Comparison of ENCODE assay signal across 9 cellular contexts in the genomic region with DNA sequence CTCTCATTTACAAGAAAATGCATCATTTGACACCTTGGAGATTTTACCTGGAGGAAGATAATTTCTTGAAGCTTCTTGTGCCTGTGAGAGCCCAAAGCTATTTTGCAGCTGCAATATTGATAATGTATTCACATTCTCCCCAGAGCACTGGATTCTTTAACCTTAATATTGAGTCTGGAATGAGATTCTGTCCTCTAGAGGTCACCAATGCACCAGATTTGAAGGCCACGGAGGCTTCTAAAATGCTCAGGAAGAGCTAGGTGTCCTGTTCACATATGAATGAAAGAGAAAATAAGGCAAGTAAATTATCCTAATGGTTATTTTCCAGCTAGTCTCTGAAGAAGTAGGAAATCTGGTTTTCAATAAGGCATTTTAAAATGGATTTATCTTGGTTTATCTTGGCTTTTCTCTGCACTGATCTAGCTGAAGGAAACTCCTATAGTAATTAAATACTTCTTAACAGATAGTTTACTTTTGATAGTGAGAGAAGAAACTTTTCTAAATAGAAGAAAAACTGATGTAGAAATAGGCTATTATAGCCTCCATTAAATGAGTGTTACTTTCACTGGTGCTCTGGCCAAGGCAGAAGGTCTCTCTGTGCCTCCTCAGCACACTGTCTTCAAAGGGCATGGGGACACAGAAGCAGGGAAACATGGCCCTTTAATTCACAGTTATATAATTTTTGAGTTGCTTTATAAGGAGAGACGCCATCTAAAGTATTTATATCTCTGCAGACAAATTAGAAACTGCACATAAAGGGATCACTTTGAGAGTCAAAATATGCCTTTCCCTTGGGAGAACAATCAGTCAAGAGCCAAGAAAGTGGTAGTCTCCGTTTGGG.
DNase-seq lines count a peak whose midpoint lies in the region; ATAC-seq and TF ChIP-seq lines count a peak whose summit lies in the region.
"Had no signal": no experiment of that assay in that cellular context is flagged by ENCODE, and none has a peak within 500 bp of the region (broad histone marks: within the 10 kb centered on the region; RNA-seq: fewer than 3 reads in every experiment).

No MANE protein-coding gene starts in this region.

- no peak overlapping the region for H2AFZ ChIP-seq in H9 (ENCODE audit: low read length)

- no peaks in the 10 kb centered on the region for H4K20me1 ChIP-seq in H9 (ENCODE audit: control insufficient read depth, insufficient read depth, insufficient read length)

- no peaks in the 10 kb centered on the region for H3K79me2 ChIP-seq in H9 (ENCODE audit: insufficient read depth, low read length)

- no peaks in the 10 kb centered on the region for H3K36me3 Mint-ChIP-seq in H9 (ENCODE audit: insufficient read depth in 1 of 3, low read depth in 3 of 3)
- H3K36me3 Mint-ChIP-seq in activated naive CD8-positive, alpha-beta T cell treated with anti-CD3 and anti-CD28 coated beads for 36 hours = no peaks in the 10 kb centered on the region

- no CpG with 5 or more reads among the region's 3 CpGs for WGBS in H9 (ENCODE audit: extremely low coverage, insufficient read length, low lambda C conversion rate)

- no peaks in the 10 kb centered on the region for H3K27me3 Mint-ChIP-seq in H9 (ENCODE audit: low read depth)
- peaks cover 5% of the 10 kb centered on the region for H3K27me3 Mint-ChIP-seq in activated naive CD8-positive, alpha-beta T cell treated with anti-CD3 and anti-CD28 coated beads for 36 hours
- H3K27me3 Mint-ChIP-seq: central memory CD8-positive, alpha-beta T cell had no signal

- no peak overlapping the region for H3K4ac ChIP-seq in H9 (ENCODE audit: low read depth, low read length)

- no peak overlapping the region for H4K91ac ChIP-seq in H9 (ENCODE audit: insufficient read length, low read depth, low read length)

- H4K5ac ChIP-seq in H9 (ENCODE audit: insufficient read length, low read depth, low read length) = no peak overlapping the region

- no peaks in the 10 kb centered on the region for H3K79me1 ChIP-seq in H9 (ENCODE audit: insufficient read depth, low read depth, low read length, poor library complexity, severe bottlenecking)

- no peak overlapping the region for H3K14ac ChIP-seq in H9 (ENCODE audit: insufficient read depth, low read length)

- H3K4me2 ChIP-seq in H9 (ENCODE audit: insufficient read depth, insufficient read length, low read length) = no peak overlapping the region

- H3K27me3 ChIP-seq in H9 (ENCODE audit: insufficient read depth, low read length) (no peaks in the 10 kb centered on the region), left ventricle myocardium inferior (ENCODE audit: low read depth) (no peaks in the 10 kb centered on the region)

- no peak overlapping the region for H3K56ac ChIP-seq in H9 (ENCODE audit: insufficient read length, low read depth, low read length)

- H3T11ph ChIP-seq in H9 (ENCODE audit: low read length) = no peak overlapping the region

- no peak overlapping the region for H3K4me3 Mint-ChIP-seq in H9
- no peak overlapping the region for H3K4me3 Mint-ChIP-seq in activated naive CD8-positive, alpha-beta T cell treated with anti-CD3 and anti-CD28 coated beads for 36 hours
- H3K4me3 Mint-ChIP-seq: central memory CD8-positive, alpha-beta T cell had no signal

- no peak overlapping the region for H2BK12ac ChIP-seq in H9 (ENCODE audit: insufficient read length, low read depth, low read length)

- H2BK5ac ChIP-seq in H9 (ENCODE audit: insufficient read length, low read length) = no peak overlapping the region

- peak; percentile 48 to 61 for DNase-seq in NCI-H524 (lab: John Stamatoyannopoulos, UW)
- no peak for DNase-seq in NCI-H524 treated with DMSO at 0.1 percent for 48 hours (lab: John Stamatoyannopoulos, UW)
- DNase-seq in H9 = peak; percentile 32
- DNase-seq in NCI-H2171 (lab: John Stamatoyannopoulos, UW) = peak; percentile 13
- DNase-seq in activated naive CD8-positive, alpha-beta T cell treated with anti-CD3 and anti-CD28 coated beads for 36 hours = peak; percentile 8
- peak; percentile 16 for DNase-seq in left ventricle myocardium inferior
- peak; percentile 79 for DNase-seq in renal cortical epithelial cell (ENCODE audit: low read depth)

- H2BK120ac ChIP-seq in H9 (ENCODE audit: low read depth, low read length, poor library complexity, severe bottlenecking) = no peak overlapping the region

- H3K4me1 Mint-ChIP-seq in H9 = 0 out of 4 replicates have a peak, but pooled peaks cover 0 to 3% of the 10 kb centered on the region in 2 experiments
- H3K4me1 Mint-ChIP-seq in activated naive CD8-positive, alpha-beta T cell treated with anti-CD3 and anti-CD28 coated beads for 36 hours = no peaks in the 10 kb centered on the region
- H3K4me1 Mint-ChIP-seq: central memory CD8-positive, alpha-beta T cell had no signal

- H3K18ac ChIP-seq in H9 (ENCODE audit: insufficient read length, low read depth, low read length) = no peak overlapping the region

- no peak overlapping the region for H2BK15ac ChIP-seq in H9 (ENCODE audit: low read depth, low read length)

- intact Hi-C loops in left ventricle myocardium inferior (cut with micrococcal nuclease) = loop anchor here (5.0 to 10.0 kb wide), 3 partner anchors 103 to 485 kb away; no protein-coding TSS in a partner anchor

- H3K9me3 Mint-ChIP-seq in H9 = no peaks in the 10 kb centered on the region
- no peaks in the 10 kb centered on the region for H3K9me3 Mint-ChIP-seq in activated naive CD8-positive, alpha-beta T cell treated with anti-CD3 and anti-CD28 coated beads for 36 hours
- H3K9me3 Mint-ChIP-seq: central memory CD8-positive, alpha-beta T cell had no signal

- peak overlapping the region; percentile 9 for H3K4me3 ChIP-seq in left ventricle myocardium inferior

- no peak overlapping the region for H4K8ac ChIP-seq in H9 (replicated peaks; ENCODE audit: insufficient read length, low read depth, low read length)

- H3K36me3 ChIP-seq in left ventricle myocardium inferior = no peaks in the 10 kb centered on the region

- no peaks in the 10 kb centered on the region for H3K9me3 ChIP-seq in H9 (ENCODE audit: control insufficient read depth, low read depth, low read length)
- H3K9me3 ChIP-seq in left ventricle myocardium inferior (replicated peaks) = no peaks in the 10 kb centered on the region

- H3K9ac ChIP-seq in H9 (ENCODE audit: extremely low read depth, insufficient read length, low read length) = no peak overlapping the region

- H2BK20ac ChIP-seq in H9 (ENCODE audit: low read depth, low read length, poor library complexity, severe bottlenecking) = no peak overlapping the region

- H3K23ac ChIP-seq in H9 (ENCODE audit: insufficient read length, low read depth, low read length) = no peak overlapping the region

- no peak overlapping the region for H3K27ac Mint-ChIP-seq in H9
- H3K27ac Mint-ChIP-seq in activated naive CD8-positive, alpha-beta T cell treated with anti-CD3 and anti-CD28 coated beads for 36 hours = no peak overlapping the region

- no peaks in the 10 kb centered on the region for H3K23me2 ChIP-seq in H9 (ENCODE audit: insufficient read length, low read depth, low read length, poor library complexity, severe bottlenecking)

- TF ChIP-seq CTCF in H9 (conservative IDR thresholded peaks at IDR 0.05) (peak; percentile 81), left ventricle myocardium inferior (IDR thresholded peaks at IDR 0.05; ENCODE audit: borderline replicate concordance) (peak; percentile 76)

- no peak overlapping the region for H2AK5ac ChIP-seq in H9 (ENCODE audit: insufficient read length, low read length)

- no peaks in the 10 kb centered on the region for H3K4me1 ChIP-seq in H9 (ENCODE audit: insufficient read depth, low read length)
- peaks cover 44% of the 10 kb centered on the region for H3K4me1 ChIP-seq in left ventricle myocardium inferior

- ATAC-seq in GM21390 (IDR thresholded peaks at IDR 0.05; ENCODE audit: unreplicated experiment) = no peak

- no peak overlapping the region for H3K27ac ChIP-seq in H9 (ENCODE audit: insufficient read length, low read depth, low read length)
- peak overlapping the region; percentile 63 for H3K27ac ChIP-seq in left ventricle myocardium inferior (replicated peaks)
